ENCODE assay signal across 1 cellular context in the genomic region with DNA sequence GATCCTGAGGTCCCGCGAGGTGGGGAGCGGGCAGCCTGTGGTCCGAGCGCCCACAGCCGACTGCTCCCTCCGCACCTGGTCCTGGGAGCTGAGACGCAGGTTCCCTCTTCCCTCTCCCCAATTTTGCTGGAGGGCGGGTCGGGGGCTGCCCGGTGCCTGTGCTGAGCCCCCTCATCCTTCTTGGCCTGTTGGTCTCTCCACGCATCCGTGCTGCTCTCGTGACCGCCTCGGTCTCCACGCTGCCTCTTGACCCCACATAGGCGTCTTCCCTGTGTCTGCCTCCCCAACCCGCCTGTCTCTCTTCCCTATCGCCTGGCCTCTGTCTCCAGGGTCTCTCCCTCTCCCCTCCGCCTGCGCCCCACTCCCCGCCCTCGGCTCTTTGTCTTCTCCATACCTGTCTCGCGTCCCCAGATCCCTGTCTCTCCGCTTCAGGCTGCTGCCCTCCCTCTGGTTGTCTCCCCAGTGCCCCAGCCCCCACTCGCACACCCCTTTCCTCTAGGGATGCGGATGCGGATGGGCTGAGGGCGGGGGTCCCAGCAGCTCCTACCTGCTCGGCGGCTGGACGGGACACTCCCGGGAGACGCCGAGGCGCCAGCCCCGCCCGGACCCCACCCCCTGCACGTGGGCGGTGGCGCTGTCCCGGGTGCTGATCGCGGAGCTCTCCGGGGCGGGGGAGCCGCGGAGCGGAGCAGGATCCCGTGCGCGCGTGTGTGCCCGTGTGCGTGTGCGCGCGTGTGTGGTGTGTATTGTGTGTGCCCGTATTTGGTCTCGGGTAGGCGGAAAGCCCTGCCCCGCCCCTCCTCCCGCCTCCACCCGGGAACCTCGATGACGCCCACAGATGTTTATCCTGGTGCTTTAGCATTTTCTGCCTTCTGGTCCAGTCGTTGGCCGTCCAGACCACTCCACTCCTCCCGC.
TF ChIP-seq lines count a peak whose summit lies in the region.

Gene SYT5, minus strand, starts transcription at position 720 of the 915 bp plus-strand sequence. CDS start 1,248 bp downstream, outside the sequence.

TF ChIP-seq in IMR-90, 13 proteins besides CTCF, POLR2A, EP300 and RAD21 (continued from another document):
- TF ChIP-seq, protein P1, sequence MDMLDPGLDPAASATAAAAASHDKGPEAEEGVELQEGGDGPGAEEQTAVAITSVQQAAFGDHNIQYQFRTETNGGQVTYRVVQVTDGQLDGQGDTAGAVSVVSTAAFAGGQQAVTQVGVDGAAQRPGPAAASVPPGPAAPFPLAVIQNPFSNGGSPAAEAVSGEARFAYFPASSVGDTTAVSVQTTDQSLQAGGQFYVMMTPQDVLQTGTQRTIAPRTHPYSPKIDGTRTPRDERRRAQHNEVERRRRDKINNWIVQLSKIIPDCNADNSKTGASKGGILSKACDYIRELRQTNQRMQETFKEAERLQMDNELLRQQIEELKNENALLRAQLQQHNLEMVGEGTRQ (IDR thresholded peaks at IDR 0.05; ENCODE audit: low read depth, low read length) = peak; percentile 63; the same call in 1 of the 2 replicates
- TF ChIP-seq BHLHE40 (IDR thresholded peaks at IDR 0.05; ENCODE audit: low read depth, low read length) (peak; percentile 79), MXI1 (IDR thresholded peaks at IDR 0.05; ENCODE audit: borderline replicate concordance, low read depth, low read length) (peak; percentile 85; the same call in 1 of the 2 replicates), NFE2L2 (IDR thresholded peaks at IDR 0.05; ENCODE audit: low read depth, low read length) (no peak), SMC3 (IDR thresholded peaks at IDR 0.05; ENCODE audit: low read depth, low read length) (no peak), RCOR1 (IDR thresholded peaks at IDR 0.05; ENCODE audit: insufficient replicate concordance, low read length) (no peak), CEBPB (IDR thresholded peaks at IDR 0.05; ENCODE audit: low read depth, low read length) (no peak)
TF ChIP-seq in IMR-90: peak in this region for 4.
